Comparison of ENCODE assay signal across 8 cellular contexts in genomic region chr16:56190903-56191806, GRCh38. TPM values are rescaled to one million over a fixed set of nuclear protein-coding genes. Genes with fewer than 3 reads are reported as not detected.
A peak's percentile ranks its signal among the peaks of the same experiment; 100 is the strongest.
DNase-seq lines count a peak whose midpoint lies in the region; ATAC-seq, FAIRE-seq and TF ChIP-seq lines count a peak whose summit lies in the region.

Gene GNAO1 (plus strand): TSS chr16:56191489. CDS start chr16:56192236, 747 bp downstream.

- H3K9ac ChIP-seq in parathyroid adenoma, result peak within 1 kb of the TSS; percentile 49

- H3K27me3 ChIP-seq in heart right ventricle (peaks cover 0 to 80% (median 20%) of the 10 kb centered on the region in 7 donors), parathyroid adenoma (ENCODE audit: control insufficient read depth, insufficient read depth, low read length) (no peaks in the 10 kb centered on the region), uterus (no peaks in the 10 kb centered on the region)

- ATAC-seq in heart right ventricle, result peak; percentile 72 to 91 (median 86)
- no peak for ATAC-seq in HG02840 (IDR thresholded peaks at IDR 0.05; ENCODE audit: low FRiP score, unreplicated experiment)

- no peak for TF ChIP-seq CTCF in heart right ventricle (IDR thresholded peaks at IDR 0.05)
- TF ChIP-seq CTCF in parathyroid adenoma (IDR thresholded peaks at IDR 0.05), result no peak
- no peak for TF ChIP-seq CTCF in uterus (IDR thresholded peaks at IDR 0.05)

- peaks cover 0 to 50% (median 27%) of the 10 kb centered on the region in 9 donors for H3K4me1 ChIP-seq in heart right ventricle
- H3K4me1 ChIP-seq in parathyroid adenoma, result peaks cover 8% of the 10 kb centered on the region
- H3K4me1 ChIP-seq in uterus, result peaks cover 0 to 10% of the 10 kb centered on the region in 2 donors

- peak in 1 of 2 donors; percentile 12 for TF ChIP-seq POLR2A in uterus (IDR thresholded peaks at IDR 0.05)

- no peaks in the 10 kb centered on the region for H3K79me2 ChIP-seq in parathyroid adenoma

- 1% methylated on average over 74 to 121 of the region's 123 CpGs for WGBS in heart right ventricle, 2 donors

- peak within 1 kb of the TSS; percentile 81 for H3K4me2 ChIP-seq in parathyroid adenoma (ENCODE audit: low read length)

- DNase-seq in ELR (ENCODE audit: low read depth), result peak; percentile 84
- peak; percentile 71 for DNase-seq in HTR-8/SVneo (ENCODE audit: insufficient read length, low spot score)
- peak; percentile 80 for DNase-seq in SK-N-DZ (ENCODE audit: low spot score)
- peak; percentile 10 for DNase-seq in amniotic stem cell (lab: John Stamatoyannopoulos, UW)
- peak; percentile 72 to 82 for DNase-seq in heart right ventricle
- peak; percentile 64 to 72 for DNase-seq in uterus

- H2AFZ ChIP-seq in parathyroid adenoma, result peak within 1 kb of the TSS; percentile 97

- H3K36me3 ChIP-seq in heart right ventricle, result no peaks in the 10 kb centered on the region
- no peaks in the 10 kb centered on the region for H3K36me3 ChIP-seq in parathyroid adenoma (ENCODE audit: control insufficient read depth, insufficient read depth, low read length)
- H3K36me3 ChIP-seq in uterus, result no peaks in the 10 kb centered on the region

- H3K9me3 ChIP-seq in heart right ventricle (no peaks in the 10 kb centered on the region), parathyroid adenoma (ENCODE audit: control insufficient read depth, low read length) (no peaks in the 10 kb centered on the region), uterus (no peaks in the 10 kb centered on the region)

- peak within 1 kb of the TSS; percentile 21 to 96 (median 90) for H3K27ac ChIP-seq in heart right ventricle
- H3K27ac ChIP-seq in parathyroid adenoma, result peak within 1 kb of the TSS; percentile 87
- H3K27ac ChIP-seq in uterus, result peak within 1 kb of the TSS; percentile 90 to 93

- FAIRE-seq in HTR-8/SVneo (lab: Jason Lieb, UNC), result no peak

- H3K4me3 ChIP-seq in heart right ventricle (peak within 1 kb of the TSS; percentile 58 to 84 (median 72)), parathyroid adenoma (ENCODE audit: low read depth, low read length) (peak within 1 kb of the TSS; percentile 61), uterus (peak within 1 kb of the TSS; percentile 66 to 85)

- intact Hi-C loops in heart right ventricle (cut with DNase I), result loop anchor here in 9 of 10 donors (5.0 to 10.0 kb wide), 10 partner anchors 61 to 246 kb away; no protein-coding TSS in a partner anchor
- intact Hi-C loops in uterus (cut with DNase I; ENCODE audit: low total_unique reads), result no loop called here

RNA-seq across cellular contexts. Expression of gene GNAO1, which starts in this region (rescaled TPM):
- polyA plus RNA-seq in SK-N-DZ (2014; cell fraction: cytosol; rRNA removed), result 12.0 and 12.6 TPM in 2 replicates
- polyA plus RNA-seq in SK-N-DZ (2014; cell fraction: nucleus; rRNA removed), result 8.0 and 22.4 TPM in 2 replicates
- total RNA-seq in heart right ventricle, result 10 to 100 TPM in 9 of 10 donors, 1 to 10 TPM in 1; 6.4 to 36.7 (median 14.4) TPM
- polyA plus RNA-seq in heart right ventricle, result 10 to 100 TPM in 1 of 2 donors, 1 to 10 TPM in 1; 1.4 to 11.9 TPM
- total RNA-seq in uterus, result 1 to 10 TPM in 2 of 4 donors, under 1 TPM in 1, not detected in 1; 0.26 to 7.2 (median 1.6) TPM

Comparison
In these comparisons a context has a peak if more than half of its experiments do, and no peak if none do; other contexts are left out.
1. DNase-seq: peak in every context shown above with its lines; median percentile 84 in ELR; 80 in SK-N-DZ; 77 in heart right ventricle; 71 in HTR-8/SVneo; 68 in uterus; 10 in amniotic stem cell.